ENCODE assay signal across 1 cellular context in genomic region chr10:31927597-31928530, GRCh38.
A peak's percentile ranks its signal among the peaks of the same experiment; 100 is the strongest.
TF ChIP-seq lines count a peak whose summit lies in the region.

No MANE protein-coding gene starts in this region.

TF ChIP-seq in K562, 482 proteins besides CTCF, POLR2A, EP300 and RAD21 (continued from another document and continues in another):
- TF ChIP-seq ATF7 (IDR thresholded peaks at IDR 0.05) (peak; percentile 10; the same call in 1 of the 2 replicates), ESRRB (CRISPR knock-in tag; IDR thresholded peaks at IDR 0.05; ENCODE audit: borderline replicate concordance) (no peak), SREBF2 (CRISPR knock-in tag; IDR thresholded peaks at IDR 0.05) (0 out of 2 replicates have a peak, but pooled peaks have one; percentile 22), NBN (IDR thresholded peaks at IDR 0.05; ENCODE audit: low read depth) (0 out of 2 replicates have a peak, but pooled peaks have one; percentile 29), ZBTB33 (CRISPR knock-in tag; IDR thresholded peaks at IDR 0.05) (no peak), RHOXF2B (CRISPR knock-in tag; conservative IDR thresholded peaks at IDR 0.05) (no peak), RBM15 (IDR thresholded peaks at IDR 0.05; ENCODE audit: insufficient read depth, low read length) (no peak), CREB1 (IDR thresholded peaks at IDR 0.05) (no peak), CREB1 (CRISPR knock-in tag; IDR thresholded peaks at IDR 0.05) (no peak), RBFOX2 (IDR thresholded peaks at IDR 0.05; ENCODE audit: low read depth, low read length) (no peak), FOXK1 (CRISPR knock-in tag; IDR thresholded peaks at IDR 0.05; ENCODE audit: borderline replicate concordance) (0 out of 2 replicates have a peak, but pooled peaks have one; percentile 45), POLR3A (IDR thresholded peaks at IDR 0.05; ENCODE audit: borderline replicate concordance, extremely low read depth, insufficient read depth, insufficient read length) (no peak), ZNF354B (CRISPR knock-in tag; IDR thresholded peaks at IDR 0.05) (no peak), GATAD2A (IDR thresholded peaks at IDR 0.05) (0 out of 2 replicates have a peak, but pooled peaks have one; percentile 31), ZNF695 (CRISPR knock-in tag; IDR thresholded peaks at IDR 0.05) (no peak), ZNF143 (CRISPR knock-in tag; IDR thresholded peaks at IDR 0.05) (no peak), ZBTB12 (CRISPR knock-in tag; IDR thresholded peaks at IDR 0.05) (no peak), TAF7 (tag; IDR thresholded peaks at IDR 0.05) (no peak), KAT7 (CRISPR knock-in tag; IDR thresholded peaks at IDR 0.05; ENCODE audit: borderline replicate concordance) (no peak), ZFPM2 (CRISPR knock-in tag; IDR thresholded peaks at IDR 0.05) (no peak), ZEB2 (IDR thresholded peaks at IDR 0.05) (no peak), GABPA (tag; conservative IDR thresholded peaks at IDR 0.05; ENCODE audit: low read depth) (no peak), ZFP36 (IDR thresholded peaks at IDR 0.05; ENCODE audit: low read depth, low read length, partially characterized antibody) (no peak), ZBTB40 (IDR thresholded peaks at IDR 0.05) (peak; percentile 11; the same call in 1 of the 2 replicates), ZBTB40 (CRISPR knock-in tag; IDR thresholded peaks at IDR 0.05) (no peak), NRF1 (conservative IDR thresholded peaks at IDR 0.05 in 1 of 2, IDR thresholded peaks at IDR 0.05 in 1 of 2) (peak in 1 of 2 experiments; percentile 5; a peak in 3 of 4 replicates), SMARCC2 (IDR thresholded peaks at IDR 0.05; ENCODE audit: low read depth) (no peak), ZNF780A (CRISPR knock-in tag; IDR thresholded peaks at IDR 0.05) (no peak), KDM1A (IDR thresholded peaks at IDR 0.05) (peak in 1 of 2 experiments; percentile 18; a peak in 1 of 4 replicates), CHD1 (IDR thresholded peaks at IDR 0.05; ENCODE audit: low read length) (no peak), ZNF512 (tag; IDR thresholded peaks at IDR 0.05) (no peak), TBP (optimal IDR thresholded peaks at IDR 0.05; ENCODE audit: low read depth, low read length) (no peak), TAF9B (IDR thresholded peaks at IDR 0.05; ENCODE audit: partially characterized antibody) (no peak), RFX1 (IDR thresholded peaks at IDR 0.05) (no peak), SAP30 (IDR thresholded peaks at IDR 0.05; ENCODE audit: borderline replicate concordance, insufficient read depth, low read depth, low read length, poor library complexity, severe bottlenecking) (no peak), GATAD2B (IDR thresholded peaks at IDR 0.05; ENCODE audit: borderline replicate concordance) (peak; percentile 21; the same call in 1 of the 2 replicates), NR3C1 (CRISPR knock-in tag; IDR thresholded peaks at IDR 0.05) (no peak), ZNF639 (CRISPR knock-in tag; conservative IDR thresholded peaks at IDR 0.05 in 1 of 2, IDR thresholded peaks at IDR 0.05 in 1 of 2) (no peak; a peak in 1 of 4 replicates), YBX1 (IDR thresholded peaks at IDR 0.05) (no peak), ZNF592 (IDR thresholded peaks at IDR 0.05) (no peak), SUPT5H (IDR thresholded peaks at IDR 0.05) (no peak), CTBP1 (IDR thresholded peaks at IDR 0.05; ENCODE audit: borderline replicate concordance) (no peak; the same call in 1 of the 2 replicates), ATF1 (CRISPR knock-in tag; IDR thresholded peaks at IDR 0.05) (no peak), ATF1 (tag; IDR thresholded peaks at IDR 0.05) (no peak), TFE3 (CRISPR knock-in tag; IDR thresholded peaks at IDR 0.05) (no peak), SMAD1 (IDR thresholded peaks at IDR 0.05; ENCODE audit: low read depth, low read length, partially characterized antibody) (no peak), SOX6 (IDR thresholded peaks at IDR 0.05) (0 out of 2 replicates have a peak, but pooled peaks have one; percentile 22)
